Comparison of ENCODE assay signal across 31 cellular contexts in genomic region chr12:103736572-103736971, GRCh38.
"Had no signal": no experiment of that assay in that cellular context is flagged by ENCODE, and none has a peak within 500 bp of the region (broad histone marks: within the 10 kb centered on the region; RNA-seq: fewer than 3 reads in every experiment).

No MANE protein-coding gene starts in this region.

- H3K9me3 ChIP-seq: adrenal gland, body of pancreas had no signal

- FAIRE-seq: astrocyte, TTC549 had no signal

- DNase-seq: activated B cell treated with CpG ODN at 0.5 μM for 24 hours; activated CD4-positive, alpha-beta memory T cell treated with anti-CD3 and anti-CD28 coated beads for 36 hours; activated CD4-positive, alpha-beta T cell treated with anti-CD3 and anti-CD28 coated beads for 4 hours; activated CD4-positive, alpha-beta T cell treated with anti-CD3 and anti-CD28 coated beads, Interleukin-2, amount 10 ng/mL, durations not matched to agents 24 days and 14 days; activated CD4-positive, alpha-beta T cell treated with anti-CD3 and anti-CD28 coated beads, Interleukin-2, amount 50 U/mL, for 1 hour; activated CD4-positive, alpha-beta T cell treated with anti-CD3 and anti-CD28 coated beads, Interleukin-2, amount 50 U/mL, for 4 hours; activated CD4-positive, CD25-positive, alpha-beta regulatory T cell treated with anti-CD3 and anti-CD28 coated beads, Interleukin-2, amount 50 U/mL, for 72 hours; activated CD8-positive, alpha-beta memory T cell treated with anti-CD3 and anti-CD28 coated beads, Interleukin-2, amount 50 U/mL, for 4 hours; activated CD8-positive, alpha-beta T cell treated with anti-CD3 and anti-CD28 coated beads for 36 hours; activated effector memory CD4-positive, alpha-beta T cell treated with anti-CD3 and anti-CD28 coated beads, Interleukin-2, amount 50 U/mL, for 16 hours; activated gamma-delta T cell treated with Interleukin-2 at 50 U/mL for 16 hours; activated naive CD4-positive, alpha-beta T cell; activated naive CD4-positive, alpha-beta T cell treated with anti-CD3 and anti-CD28 coated beads for 36 hours; activated naive CD4-positive, alpha-beta T cell treated with anti-CD3 and anti-CD28 coated beads, Interleukin-2, amount 50 U/mL, for 16 hours; activated naive CD8-positive, alpha-beta T cell treated with anti-CD3 and anti-CD28 coated beads for 36 hours; activated T-cell treated with anti-CD3 and anti-CD28 coated beads for 4 hours; activated T-cell treated with anti-CD3 and anti-CD28 coated beads, Interleukin-2, amount 50 U/mL, for 1 hour; activated T-cell treated with anti-CD3 and anti-CD28 coated beads, Interleukin-2, amount 50 U/mL, for 4 hours; activated T-cell treated with anti-CD3 and anti-CD28 coated beads, Interleukin-2, amount 50 U/mL, for 72 hours; adrenal gland; amniotic stem cell; aorta; body of pancreas; brain microvascular endothelial cell; central memory CD4-positive, alpha-beta T cell; T-helper 1 cell; T-helper 2 cell; T-helper 9 cell had no signal

- H3K4me3 ChIP-seq: adrenal gland, body of pancreas had no signal

- H3K27ac ChIP-seq: adrenal gland, body of pancreas, brain microvascular endothelial cell, VCaP had no signal

- H3K4me1 ChIP-seq: adrenal gland, body of pancreas had no signal

- H3K36me3 ChIP-seq: adrenal gland, brain microvascular endothelial cell had no signal

- H3K27me3 ChIP-seq: adrenal gland, body of pancreas, brain microvascular endothelial cell had no signal
